ENCODE assay signal across 18 cellular contexts in the genomic region with DNA sequence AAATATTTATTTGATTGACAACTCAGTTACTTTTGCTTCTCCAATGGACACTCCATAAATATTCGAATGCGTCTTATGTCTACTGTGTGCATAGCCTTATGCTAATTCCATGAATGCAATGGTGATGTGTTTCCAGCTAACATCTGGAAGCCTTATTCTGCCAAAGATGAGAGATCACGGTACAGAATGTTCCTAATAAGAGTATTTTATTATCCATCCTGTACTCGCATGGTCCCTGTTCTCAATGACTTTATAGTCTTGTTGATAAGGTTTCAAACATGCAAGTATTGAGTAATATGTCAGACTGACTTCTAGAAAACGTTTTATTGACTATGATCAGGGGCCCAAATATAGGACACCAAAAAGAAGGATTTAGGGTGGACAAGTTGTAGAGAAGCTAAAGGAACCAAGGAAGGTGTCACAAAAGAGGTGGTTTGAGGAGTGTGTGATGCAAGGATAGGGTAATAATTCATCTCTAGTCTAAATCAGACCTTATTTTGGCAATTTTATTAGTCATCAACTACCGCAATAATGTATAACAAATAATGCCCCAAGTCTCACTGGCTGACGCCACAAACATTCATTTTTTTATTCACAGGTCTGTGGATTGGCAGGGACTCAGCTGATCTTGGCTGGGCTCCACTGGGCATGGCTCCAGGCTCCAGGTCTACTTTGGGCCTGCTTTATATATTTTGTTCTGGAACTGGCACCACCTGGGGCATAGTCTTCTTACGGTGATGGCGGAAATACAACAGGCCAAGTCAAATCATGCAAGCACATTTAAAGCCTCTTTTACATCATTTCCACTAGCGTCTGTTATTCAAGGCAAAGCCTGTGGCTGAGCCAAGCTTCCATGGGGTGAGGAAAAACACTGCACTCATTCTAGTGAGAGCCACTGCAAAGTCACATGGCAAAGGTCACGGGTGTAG. TPM values are rescaled to one million over a fixed set of nuclear protein-coding genes. Genes with fewer than 3 reads are reported as not detected.
DNase-seq lines count a peak whose midpoint lies in the region; ATAC-seq and TF ChIP-seq lines count a peak whose summit lies in the region.
"Had no signal": no experiment of that assay in that cellular context is flagged by ENCODE, and none has a peak within 500 bp of the region (broad histone marks: within the 10 kb centered on the region; RNA-seq: fewer than 3 reads in every experiment).

No MANE protein-coding gene starts in this region.

- no peak for TF ChIP-seq POLR2A in thyroid gland (IDR thresholded peaks at IDR 0.05)

- CTCF ChIA-PET in activated CD8-positive, alpha-beta T cell treated with anti-CD3 and anti-CD28 coated beads for 36 hours (lab: Charles Lee): interaction anchor here (0.6 to 1.1 kb wide), 2 partner anchors 17 to 29 kb away, joined by 3 read pairs; no protein-coding TSS in a partner anchor
- CTCF ChIA-PET in activated CD8-positive, alpha-beta T cell treated with anti-CD3 and anti-CD28 coated beads, Interleukin-2, amount 10 ng/mL, durations not matched to agents 7 days and 5 days (lab: Charles Lee): no interaction called here
- CTCF ChIA-PET in A673 (lab: Charles Lee): no interaction called here

- H3K36me3 ChIP-seq in thyroid gland: no peaks in the 10 kb centered on the region
- no peaks in the 10 kb centered on the region for H3K36me3 ChIP-seq in A673 (ENCODE audit: insufficient read depth, low read length, poor library complexity, severe bottlenecking)

- POLR2A ChIA-PET in activated CD8-positive, alpha-beta T cell treated with anti-CD3 and anti-CD28 coated beads for 36 hours (lab: Charles Lee): interaction anchor here (1.5 kb wide), 1 partner anchor 17 kb away, joined by 7 read pairs; no protein-coding TSS in a partner anchor
- POLR2A ChIA-PET in activated CD8-positive, alpha-beta T cell treated with anti-CD3 and anti-CD28 coated beads, Interleukin-2, amount 10 ng/mL, durations not matched to agents 7 days and 5 days (lab: Charles Lee): no interaction called here
- POLR2A ChIA-PET in A673 (lab: Charles Lee; ENCODE audit: low non-redundant PET): no interaction called here

- 58 to 68% methylated on average over 11 of the region's 11 CpGs for WGBS in thyroid gland, 2 donors

- H3K27ac ChIP-seq in thyroid gland: no peak overlapping the region
- H3K27ac ChIP-seq in A673 (ENCODE audit: low read depth, low read length, poor library complexity, severe bottlenecking): no peak overlapping the region
- H3K27ac ChIP-seq: A549, KMS-11, testis had no signal

- no peak for DNase-seq in activated CD8-positive, alpha-beta T cell treated with anti-CD3 and anti-CD28 coated beads for 36 hours
- no peak for DNase-seq in activated CD8-positive, alpha-beta T cell treated with anti-CD3 and anti-CD28 coated beads, Interleukin-2, amount 10 ng/mL, durations not matched to agents 7 days and 5 days
- no peak for DNase-seq in activated T-helper 2 cell treated with anti-CD3 and anti-CD28 coated beads, Interferon-gamma antibody, Interleukin-2, Interleukin-4, amounts not matched to agents 10 μg/mL and 5 μg/mL and 100 μg/mL, durations not matched to agents 14 hours and 24 hours and 36 hours (ENCODE audit: low spot score)
- DNase-seq in foreskin fibroblast (peak; percentile 6 to 41), thyroid gland (peak; percentile 53 to 58), A673 (ENCODE audit: low spot score) (no peak), NAMALWA (ENCODE audit: low spot score) (no peak)
- DNase-seq: activated CD4-positive, CD25-positive, alpha-beta regulatory T cell treated with anti-CD3 and anti-CD28 coated beads, Interleukin-2, amount 50 U/mL, for 72 hours; activated naive CD8-positive, alpha-beta T cell treated with anti-CD3 and anti-CD28 coated beads, Interleukin-2, amount 10 ng/mL, durations not matched to agents 7 days and 5 days; CD8-positive, alpha-beta memory T cell; cortex of kidney; HFFc6; NCI-H1694 treated with DMSO at 0.1 percent for 48 hours; NCI-H69; testis had no signal

- peaks cover 49% of the 10 kb centered on the region for H3K4me1 Mint-ChIP-seq in activated CD8-positive, alpha-beta T cell treated with anti-CD3 and anti-CD28 coated beads for 36 hours (ENCODE audit: low read depth)
- peaks cover 18% of the 10 kb centered on the region for H3K4me1 Mint-ChIP-seq in activated CD8-positive, alpha-beta T cell treated with anti-CD3 and anti-CD28 coated beads, Interleukin-2, amount 10 ng/mL, durations not matched to agents 7 days and 5 days (ENCODE audit: low read depth)
- H3K4me1 Mint-ChIP-seq in activated T-helper 2 cell treated with anti-CD3 and anti-CD28 coated beads, Interferon-gamma antibody, Interleukin-2, Interleukin-4, amounts not matched to agents 10 μg/mL and 5 μg/mL and 100 μg/mL, durations not matched to agents 14 hours and 24 hours and 36 hours (ENCODE audit: low read depth): peaks cover 51% of the 10 kb centered on the region

- H3K27ac Mint-ChIP-seq in activated CD8-positive, alpha-beta T cell treated with anti-CD3 and anti-CD28 coated beads for 36 hours: peak overlapping the region; percentile 61
- H3K27ac Mint-ChIP-seq in activated CD8-positive, alpha-beta T cell treated with anti-CD3 and anti-CD28 coated beads, Interleukin-2, amount 10 ng/mL, durations not matched to agents 7 days and 5 days: no peak overlapping the region
- peak overlapping the region; percentile 71 for H3K27ac Mint-ChIP-seq in activated T-helper 2 cell treated with anti-CD3 and anti-CD28 coated beads, Interferon-gamma antibody, Interleukin-2, Interleukin-4, amounts not matched to agents 10 μg/mL and 5 μg/mL and 100 μg/mL, durations not matched to agents 14 hours and 24 hours and 36 hours
- H3K27ac Mint-ChIP-seq: activated naive CD8-positive, alpha-beta T cell treated with anti-CD3 and anti-CD28 coated beads, Interleukin-2, amount 10 ng/mL, durations not matched to agents 7 days and 5 days; HFFc6 had no signal

- peaks cover 6% of the 10 kb centered on the region for H3K9me3 Mint-ChIP-seq in activated CD8-positive, alpha-beta T cell treated with anti-CD3 and anti-CD28 coated beads for 36 hours
- H3K9me3 Mint-ChIP-seq in activated CD8-positive, alpha-beta T cell treated with anti-CD3 and anti-CD28 coated beads, Interleukin-2, amount 10 ng/mL, durations not matched to agents 7 days and 5 days (ENCODE audit: insufficient read depth): no peaks in the 10 kb centered on the region
- no peaks in the 10 kb centered on the region for H3K9me3 Mint-ChIP-seq in activated T-helper 2 cell treated with anti-CD3 and anti-CD28 coated beads, Interferon-gamma antibody, Interleukin-2, Interleukin-4, amounts not matched to agents 10 μg/mL and 5 μg/mL and 100 μg/mL, durations not matched to agents 14 hours and 24 hours and 36 hours
- H3K9me3 Mint-ChIP-seq: activated naive CD8-positive, alpha-beta T cell treated with anti-CD3 and anti-CD28 coated beads, Interleukin-2, amount 10 ng/mL, durations not matched to agents 7 days and 5 days; HFFc6 had no signal

- TF ChIP-seq CTCF in activated CD8-positive, alpha-beta T cell treated with anti-CD3 and anti-CD28 coated beads for 36 hours (IDR thresholded peaks at IDR 0.05): no peak
- TF ChIP-seq CTCF in foreskin fibroblast (IDR thresholded peaks at IDR 0.05; ENCODE audit: low read depth, low read length): no peak
- no peak for TF ChIP-seq CTCF in thyroid gland (IDR thresholded peaks at IDR 0.05)
- TF ChIP-seq CTCF in A673 (conservative IDR thresholded peaks at IDR 0.05; ENCODE audit: low read depth, low read length): no peak

- BruUV-seq in A673 (replicated peaks; lab: Mats Ljungman, UMichigan): no TSS peak

- H3K9me3 ChIP-seq in thyroid gland: no peaks in the 10 kb centered on the region
- H3K9me3 ChIP-seq in A673 (ENCODE audit: low read depth, low read length, poor library complexity, severe bottlenecking): no peaks in the 10 kb centered on the region
- H3K9me3 ChIP-seq: testis had no signal

- H3K27me3 ChIP-seq in thyroid gland (no peaks in the 10 kb centered on the region), A673 (replicated peaks; ENCODE audit: insufficient read depth, low read depth, low read length, poor library complexity) (no peaks in the 10 kb centered on the region)
- H3K27me3 ChIP-seq: testis had no signal

- H3K36me3 Mint-ChIP-seq in activated CD8-positive, alpha-beta T cell treated with anti-CD3 and anti-CD28 coated beads for 36 hours (ENCODE audit: low read depth): peaks cover 8% of the 10 kb centered on the region
- no peaks in the 10 kb centered on the region for H3K36me3 Mint-ChIP-seq in activated CD8-positive, alpha-beta T cell treated with anti-CD3 and anti-CD28 coated beads, Interleukin-2, amount 10 ng/mL, durations not matched to agents 7 days and 5 days (ENCODE audit: low read depth)
- peaks cover 4% of the 10 kb centered on the region for H3K36me3 Mint-ChIP-seq in activated T-helper 2 cell treated with anti-CD3 and anti-CD28 coated beads, Interferon-gamma antibody, Interleukin-2, Interleukin-4, amounts not matched to agents 10 μg/mL and 5 μg/mL and 100 μg/mL, durations not matched to agents 14 hours and 24 hours and 36 hours (ENCODE audit: low read depth)
- H3K36me3 Mint-ChIP-seq: activated naive CD8-positive, alpha-beta T cell treated with anti-CD3 and anti-CD28 coated beads, Interleukin-2, amount 10 ng/mL, durations not matched to agents 7 days and 5 days had no signal

- ATAC-seq in activated CD8-positive, alpha-beta T cell treated with anti-CD3 and anti-CD28 coated beads for 36 hours: no peak
- no peak for ATAC-seq in activated CD8-positive, alpha-beta T cell treated with anti-CD3 and anti-CD28 coated beads, Interleukin-2, amount 10 ng/mL, durations not matched to agents 7 days and 5 days
- no peak for ATAC-seq in GM21390 (IDR thresholded peaks at IDR 0.05; ENCODE audit: unreplicated experiment)
- ATAC-seq: A549 had no signal

- no peak overlapping the region for H3K4me3 Mint-ChIP-seq in activated CD8-positive, alpha-beta T cell treated with anti-CD3 and anti-CD28 coated beads for 36 hours
- H3K4me3 Mint-ChIP-seq in activated CD8-positive, alpha-beta T cell treated with anti-CD3 and anti-CD28 coated beads, Interleukin-2, amount 10 ng/mL, durations not matched to agents 7 days and 5 days: no peak overlapping the region
- H3K4me3 Mint-ChIP-seq in activated T-helper 2 cell treated with anti-CD3 and anti-CD28 coated beads, Interferon-gamma antibody, Interleukin-2, Interleukin-4, amounts not matched to agents 10 μg/mL and 5 μg/mL and 100 μg/mL, durations not matched to agents 14 hours and 24 hours and 36 hours (ENCODE audit: low read depth): no peak overlapping the region
- H3K4me3 Mint-ChIP-seq: activated naive CD8-positive, alpha-beta T cell treated with anti-CD3 and anti-CD28 coated beads, Interleukin-2, amount 10 ng/mL, durations not matched to agents 7 days and 5 days; CD8-positive, alpha-beta memory T cell; HFFc6 had no signal

- intact Hi-C loops in activated CD8-positive, alpha-beta T cell treated with anti-CD3 and anti-CD28 coated beads for 36 hours (cut with micrococcal nuclease): no loop called here
- intact Hi-C loops in activated T-helper 2 cell treated with anti-CD3 and anti-CD28 coated beads, Interferon-gamma antibody, Interleukin-2, Interleukin-4, amounts not matched to agents 10 μg/mL and 5 μg/mL and 100 μg/mL, durations not matched to agents 14 hours and 24 hours and 36 hours (cut with micrococcal nuclease): no loop called here
- intact Hi-C loops in thyroid gland (cut with DNase I) (no loop called here), A673 (cut with micrococcal nuclease; ENCODE audit: unreplicated experiment) (no loop called here)

- peaks cover 0 to 4% of the 10 kb centered on the region in 2 donors for H3K4me1 ChIP-seq in thyroid gland
- peaks cover 9% of the 10 kb centered on the region for H3K4me1 ChIP-seq in A673 (ENCODE audit: insufficient read depth, low read length, poor library complexity, severe bottlenecking)
- H3K4me1 ChIP-seq: A549, testis had no signal

- no peak overlapping the region for H3K4me3 ChIP-seq in foreskin fibroblast (ENCODE audit: low read depth in 1 of 2, low read length in 2 of 2)
- H3K4me3 ChIP-seq in thyroid gland (replicated peaks in 1 of 3): no peak overlapping the region
- H3K4me3 ChIP-seq in A673 (ENCODE audit: low read depth, low read length, poor library complexity, severe bottlenecking): no peak overlapping the region
- H3K4me3 ChIP-seq: A549, testis had no signal

- peaks cover 1% of the 10 kb centered on the region for H3K27me3 Mint-ChIP-seq in activated CD8-positive, alpha-beta T cell treated with anti-CD3 and anti-CD28 coated beads for 36 hours
- H3K27me3 Mint-ChIP-seq in activated CD8-positive, alpha-beta T cell treated with anti-CD3 and anti-CD28 coated beads, Interleukin-2, amount 10 ng/mL, durations not matched to agents 7 days and 5 days (ENCODE audit: low read depth): peaks cover 2% of the 10 kb centered on the region
- no peaks in the 10 kb centered on the region for H3K27me3 Mint-ChIP-seq in activated T-helper 2 cell treated with anti-CD3 and anti-CD28 coated beads, Interferon-gamma antibody, Interleukin-2, Interleukin-4, amounts not matched to agents 10 μg/mL and 5 μg/mL and 100 μg/mL, durations not matched to agents 14 hours and 24 hours and 36 hours (ENCODE audit: low read depth)

RNA-seq across cellular contexts. Expression of gene CD83, which starts 24.4 kb away (rescaled TPM):
- total RNA-seq in activated CD8-positive, alpha-beta T cell treated with anti-CD3 and anti-CD28 coated beads for 36 hours: 10 to 100 TPM; 24.4 to 24.7 TPM
- total RNA-seq in activated CD8-positive, alpha-beta T cell treated with anti-CD3 and anti-CD28 coated beads, Interleukin-2, amount 10 ng/mL, durations not matched to agents 7 days and 5 days: 10 to 100 TPM; 10.0 to 10.1 TPM
- total RNA-seq in activated T-helper 2 cell treated with anti-CD3 and anti-CD28 coated beads, Interferon-gamma antibody, Interleukin-2, Interleukin-4, amounts not matched to agents 10 μg/mL and 5 μg/mL and 100 μg/mL, durations not matched to agents 14 hours and 24 hours and 36 hours: 145 and 150 TPM in 2 replicates
- total RNA-seq in thyroid gland: 1 to 10 TPM; 3.0 to 4.7 (median 3.4) TPM
- 14.4 and 15.0 TPM in 2 replicates for total RNA-seq in A673 (2021)

Comparison
In these comparisons a context has a peak if more than half of its experiments do, and no peak if none do; other contexts are left out.
1. DNase-seq: peak in foreskin fibroblast (2 of 2) and thyroid gland (2 of 2); none in activated CD8-positive, alpha-beta T cell treated with anti-CD3 and anti-CD28 coated beads for 36 hours (single experiment), activated CD8-positive, alpha-beta T cell treated with anti-CD3 and anti-CD28 coated beads, Interleukin-2, amount 10 ng/mL, durations not matched to agents 7 days and 5 days (single experiment), activated T-helper 2 cell treated with anti-CD3 and anti-CD28 coated beads, Interferon-gamma antibody, Interleukin-2, Interleukin-4, amounts not matched to agents 10 μg/mL and 5 μg/mL and 100 μg/mL, durations not matched to agents 14 hours and 24 hours and 36 hours (single experiment), A673 (single experiment) and NAMALWA (single experiment).